Comparison of ENCODE assay signal across 1 cellular context in the genomic region with DNA sequence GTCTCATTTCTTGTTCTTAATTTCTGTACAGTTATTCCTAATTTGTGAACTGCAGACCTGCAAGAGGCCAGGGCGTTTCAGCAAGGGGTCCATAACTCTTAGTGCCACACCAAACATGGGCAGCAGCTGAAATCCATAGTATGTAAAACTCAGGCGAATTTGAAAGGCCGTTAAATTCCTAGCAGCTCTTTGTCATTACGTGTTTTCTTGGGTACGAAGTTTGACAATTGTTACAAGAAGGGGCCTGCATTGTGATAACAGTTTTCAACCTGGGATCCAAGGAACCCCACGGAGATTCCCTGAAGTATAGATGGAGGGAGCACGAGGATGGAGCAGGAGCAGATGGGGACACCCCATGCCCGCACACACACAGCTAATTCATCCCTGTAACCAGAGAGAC.
TF ChIP-seq lines count a peak whose summit lies in the region.

No MANE protein-coding gene starts in this region.

TF ChIP-seq in IMR-90, 13 proteins besides CTCF, POLR2A, EP300 and RAD21:
- TF ChIP-seq NFE2L2 (IDR thresholded peaks at IDR 0.05; ENCODE audit: low read depth, low read length): no peak
- no peak for TF ChIP-seq MAZ (IDR thresholded peaks at IDR 0.05; ENCODE audit: borderline replicate concordance, low read depth, low read length)
- no peak for TF ChIP-seq RCOR1 (IDR thresholded peaks at IDR 0.05; ENCODE audit: insufficient replicate concordance, low read length)
- no peak for TF ChIP-seq RFX5 (IDR thresholded peaks at IDR 0.05; ENCODE audit: low read depth, low read length)
- TF ChIP-seq ELK1 (IDR thresholded peaks at IDR 0.05; ENCODE audit: borderline replicate concordance, low read depth, low read length): no peak
- no peak for TF ChIP-seq MAFK (IDR thresholded peaks at IDR 0.05; ENCODE audit: low read depth, low read length)
- no peak for TF ChIP-seq SMC3 (IDR thresholded peaks at IDR 0.05; ENCODE audit: low read depth, low read length)
- no peak for TF ChIP-seq BHLHE40 (IDR thresholded peaks at IDR 0.05; ENCODE audit: low read depth, low read length)
- TF ChIP-seq MXI1 (IDR thresholded peaks at IDR 0.05; ENCODE audit: borderline replicate concordance, low read depth, low read length): no peak
- no peak for TF ChIP-seq FOS (IDR thresholded peaks at IDR 0.05; ENCODE audit: low read depth, low read length)
- no peak for TF ChIP-seq CEBPB (IDR thresholded peaks at IDR 0.05; ENCODE audit: low read depth, low read length)
- TF ChIP-seq CHD1 (IDR thresholded peaks at IDR 0.05; ENCODE audit: low read depth, low read length): no peak
TF ChIP-seq in IMR-90: peak in this region for 0.
